Comparison of ENCODE assay signal across 12 cellular contexts in the genomic region with DNA sequence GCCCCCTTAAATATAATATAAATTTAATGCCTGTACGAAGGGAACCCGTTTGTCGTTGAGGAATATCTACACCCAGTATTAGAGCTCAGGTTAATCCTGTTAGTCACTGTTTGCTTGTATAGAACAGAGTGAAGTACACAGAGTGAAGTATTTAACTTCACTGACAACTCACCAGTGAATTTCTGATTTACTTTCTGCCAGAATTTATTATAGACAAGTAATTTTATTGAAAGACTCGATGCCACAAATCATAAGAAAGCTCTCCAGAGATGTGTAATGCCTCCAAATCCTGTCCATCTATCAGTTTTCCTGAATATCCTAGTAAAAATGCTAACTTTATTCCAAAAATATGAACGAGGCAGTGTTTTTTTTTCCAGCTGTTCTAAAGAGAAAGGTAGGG. TPM values are rescaled to one million over a fixed set of nuclear protein-coding genes. Genes with fewer than 3 reads are reported as not detected.
DNase-seq lines count a peak whose midpoint lies in the region; ATAC-seq and TF ChIP-seq lines count a peak whose summit lies in the region.
"Had no signal": no experiment of that assay in that cellular context is flagged by ENCODE, and none has a peak within 500 bp of the region (broad histone marks: within the 10 kb centered on the region; RNA-seq: fewer than 3 reads in every experiment).

No MANE protein-coding gene starts in this region.

- H3K9me3 Mint-ChIP-seq in CD8-positive, alpha-beta T cell, result no peaks in the 10 kb centered on the region
- H3K9me3 Mint-ChIP-seq: activated naive CD8-positive, alpha-beta T cell treated with anti-CD3 and anti-CD28 coated beads, Interleukin-2, amount 10 ng/mL, durations not matched to agents 7 days and 5 days; T-helper 1 cell treated with Interleukin-12 subunit alpha and Interleukin-12 subunit beta and Interleukin-4 antibody, amounts not matched to agents 30 μg/mL and 1 μg/mL, for 36 hours had no signal

- CTCF ChIA-PET in CD8-positive, alpha-beta T cell (lab: Charles Lee), result no interaction called here

- H3K27ac Mint-ChIP-seq in CD8-positive, alpha-beta T cell, result no peak overlapping the region
- H3K27ac Mint-ChIP-seq: activated naive CD8-positive, alpha-beta T cell treated with anti-CD3 and anti-CD28 coated beads, Interleukin-2, amount 10 ng/mL, durations not matched to agents 7 days and 5 days; T-helper 1 cell treated with Interleukin-12 subunit alpha and Interleukin-12 subunit beta and Interleukin-4 antibody, amounts not matched to agents 30 μg/mL and 1 μg/mL, for 36 hours had no signal

- no peaks in the 10 kb centered on the region for H3K36me3 Mint-ChIP-seq in CD8-positive, alpha-beta T cell
- H3K36me3 Mint-ChIP-seq: activated naive CD8-positive, alpha-beta T cell treated with anti-CD3 and anti-CD28 coated beads, Interleukin-2, amount 10 ng/mL, durations not matched to agents 7 days and 5 days had no signal

- peak; percentile 44 for ATAC-seq in esophagus mucosa
- no peak for ATAC-seq in CD8-positive, alpha-beta T cell

- H3K27me3 Mint-ChIP-seq in CD8-positive, alpha-beta T cell (ENCODE audit: low read depth), result peaks cover 42% of the 10 kb centered on the region

- peak overlapping the region; percentile 92 for H3K4me3 ChIP-seq in ACC112 (ENCODE audit: low read depth, low read length)
- H3K4me3 ChIP-seq in neutrophil (ENCODE audit: low read depth in 1 of 2, low read length in 1 of 2), result peak overlapping the region; percentile 90 to 93
- H3K4me3 ChIP-seq in CD8-positive, alpha-beta T cell (ENCODE audit: low read depth, low read length), result no peak overlapping the region

- intact Hi-C loops in CD8-positive, alpha-beta T cell (cut with DNase I, micrococcal nuclease), result no loop called here

- H3K4me1 ChIP-seq in ACC112 (ENCODE audit: control insufficient read depth, insufficient read depth, low read length, unreplicated experiment), result peaks cover 4% of the 10 kb centered on the region
- H3K4me1 ChIP-seq in neutrophil (ENCODE audit: control insufficient read depth in 1 of 2, insufficient read depth in 1 of 2, low read depth in 1 of 2, low read length in 1 of 2), result peaks cover 22 to 25% of the 10 kb centered on the region in 2 experiments
- H3K4me1 ChIP-seq in CD8-positive, alpha-beta T cell (ENCODE audit: insufficient read depth, low read length), result peaks cover 4% of the 10 kb centered on the region

- no peak for TF ChIP-seq CTCF in neutrophil (IDR thresholded peaks at IDR 0.05)
- no peak for TF ChIP-seq CTCF in CD8-positive, alpha-beta T cell (IDR thresholded peaks at IDR 0.05)

- H3K27ac ChIP-seq in ACC112 (ENCODE audit: low read depth, low read length) (no peak overlapping the region), neutrophil (no peak overlapping the region)
- H3K27ac ChIP-seq in CD8-positive, alpha-beta T cell (ENCODE audit: low read depth, low read length), result no peak overlapping the region

- H3K4me1 Mint-ChIP-seq in CD8-positive, alpha-beta T cell (ENCODE audit: low read depth), result peaks cover 7% of the 10 kb centered on the region

- POLR2A ChIA-PET in CD8-positive, alpha-beta T cell (lab: Charles Lee), result no interaction called here

- peaks cover 27% of the 10 kb centered on the region for H3K79me2 ChIP-seq in ACC112 (ENCODE audit: control insufficient read depth, insufficient read depth, low read length, unreplicated experiment)

- no peaks in the 10 kb centered on the region for H3K36me3 ChIP-seq in ACC112 (ENCODE audit: insufficient read depth, low read length)
- H3K36me3 ChIP-seq in neutrophil, result no peaks in the 10 kb centered on the region
- no peaks in the 10 kb centered on the region for H3K36me3 ChIP-seq in CD8-positive, alpha-beta T cell (ENCODE audit: insufficient read depth, low read length)

- DNase-seq in NCI-H82 treated with DMSO at 0.1 percent for 48 hours (lab: John Stamatoyannopoulos, UW; ENCODE audit: unreplicated experiment), result peak; percentile 22
- no peak for DNase-seq in CD8-positive, alpha-beta T cell
- DNase-seq in NCI-H1694 (lab: John Stamatoyannopoulos, UW), result no peak
- no peak for DNase-seq in putamen (ENCODE audit: low spot score)
- DNase-seq in SKM-1 treated with dmso at 0.1 percent for 144 hours (lab: John Stamatoyannopoulos, UW; ENCODE audit: unreplicated experiment), result no peak
- DNase-seq: DMS 273 treated with DMSO at 0.1 percent for 48 hours, NCI-H1436 treated with DMSO at 0.1 percent for 48 hours had no signal

- no peak overlapping the region for H3K4me3 Mint-ChIP-seq in CD8-positive, alpha-beta T cell

- H3K9me3 ChIP-seq in neutrophil, result no peaks in the 10 kb centered on the region
- no peaks in the 10 kb centered on the region for H3K9me3 ChIP-seq in CD8-positive, alpha-beta T cell (ENCODE audit: low read length)

- H2AFZ ChIP-seq in ACC112 (ENCODE audit: low read length, unreplicated experiment), result no peak overlapping the region

- H3K27me3 ChIP-seq in ACC112 (ENCODE audit: insufficient read depth, low read length) (no peaks in the 10 kb centered on the region), neutrophil (peaks cover 10% of the 10 kb centered on the region)
- H3K27me3 ChIP-seq in CD8-positive, alpha-beta T cell (ENCODE audit: insufficient read depth, low read length), result peaks cover 12% of the 10 kb centered on the region

RNA-seq across cellular contexts. Expression of gene GAB1, which starts 1.6 kb away (rescaled TPM):
- 30.2 TPM for total RNA-seq in esophagus mucosa
- 1 to 10 TPM in 1 of 2 experiments, under 1 TPM in 1; 0.98 to 1.5 TPM for total RNA-seq in CD8-positive, alpha-beta T cell

Comparison
In these comparisons a context has a peak if more than half of its experiments do, and no peak if none do; other contexts are left out.
1. RNA of gene GAB1, which starts 1.6 kb away (total RNA-seq): 30.2 TPM in esophagus mucosa (single experiment); 0.98 to 1.5 TPM in CD8-positive, alpha-beta T cell; every median in the first group is over 10 times any median in the second.